ENCODE assay signal across 21 cellular contexts in genomic region chr13:21050288-21051197, GRCh38. TPM values are rescaled to one million over a fixed set of nuclear protein-coding genes. Genes with fewer than 3 reads are reported as not detected.
A peak's percentile ranks its signal among the peaks of the same experiment; 100 is the strongest.
DNase-seq lines count a peak whose midpoint lies in the region; ATAC-seq, FAIRE-seq and TF ChIP-seq lines count a peak whose summit lies in the region.
"Had no signal": no experiment of that assay in that cellular context is flagged by ENCODE, and none has a peak within 500 bp of the region (broad histone marks: within the 10 kb centered on the region; RNA-seq: fewer than 3 reads in every experiment).

No MANE protein-coding gene starts in this region.

- H3K18ac ChIP-seq in trophoblast cell (ENCODE audit: low read length): peak overlapping the region; percentile 7

- POLR2A ChIA-PET in GM12878 (lab: Charles Lee): no interaction called here

- ATAC-seq in HG03432 (IDR thresholded peaks at IDR 0.05; ENCODE audit: unreplicated experiment) (peak; percentile 48), GM12878 (peak; percentile 35)

- TF ChIP-seq RAD21 in GM12878 (IDR thresholded peaks at IDR 0.05; ENCODE audit: insufficient read depth, low read depth, low read length): no peak

- H3K4ac ChIP-seq in trophoblast cell (ENCODE audit: low read depth, low read length): peak overlapping the region; percentile 93

- H3K9me3 ChIP-seq in GM12878 (replicated peaks; ENCODE audit: control insufficient read depth, insufficient read depth, low read length): no peaks in the 10 kb centered on the region
- peaks cover 2% of the 10 kb centered on the region for H3K9me3 ChIP-seq in trophoblast cell (ENCODE audit: insufficient read depth, low read depth, low read length)
- no peaks in the 10 kb centered on the region for H3K9me3 ChIP-seq in esophagus squamous epithelium
- H3K9me3 ChIP-seq: upper lobe of left lung had no signal

- H2BK5ac ChIP-seq in trophoblast cell (ENCODE audit: low read depth, low read length, poor library complexity): no peak overlapping the region

- no peak overlapping the region for H3K23ac ChIP-seq in trophoblast cell (ENCODE audit: low read length)

- no peak overlapping the region for H3K4me2 ChIP-seq in GM12878 (ENCODE audit: control insufficient read depth, insufficient read depth)
- H3K4me2 ChIP-seq in trophoblast cell (ENCODE audit: low read length): no peak overlapping the region
- H3K4me2 ChIP-seq: PC-9 had no signal

- in situ Hi-C loops in GM12878 (cut with MboI): no loop called here

- TF ChIP-seq EP300 in GM12878 (IDR thresholded peaks at IDR 0.05; ENCODE audit: borderline replicate concordance in 1 of 2, control insufficient read depth in 1 of 2, low read depth in 2 of 2, low read length in 2 of 2): no peak

- H3K79me2 ChIP-seq in GM12878 (ENCODE audit: control insufficient read depth, insufficient read depth, low read length) (no peaks in the 10 kb centered on the region), trophoblast cell (ENCODE audit: control insufficient read depth, insufficient read depth, low read length, poor library complexity) (peaks cover 37% of the 10 kb centered on the region)

- 58% methylated on average over 16 of the region's 16 CpGs for WGBS in GM12878 (ENCODE audit: insufficient coverage, insufficient replicate concordance, low lambda C conversion rate, missing lambda C conversion rate)
- WGBS in trophoblast cell (ENCODE audit: extremely low coverage, insufficient coverage, insufficient read length): no CpG with 5 or more reads among the region's 16 CpGs
- WGBS in esophagus squamous epithelium, 2 donors: 79 to 82% methylated on average over 15 to 16 of the region's 16 CpGs

- TF ChIP-seq CTCF in GM12878 (IDR thresholded peaks at IDR 0.05 in 2 of 3, conservative IDR thresholded peaks at IDR 0.05 in 1 of 3; ENCODE audit: control insufficient read depth in 2 of 3, extremely low read depth in 1 of 3, insufficient read depth in 1 of 3, low read depth in 3 of 3, low read length in 3 of 3): no peak
- no peak for TF ChIP-seq CTCF in esophagus squamous epithelium (IDR thresholded peaks at IDR 0.05)

- H3K36me3 ChIP-seq in GM12878 (ENCODE audit: control insufficient read depth in 2 of 2, insufficient read depth in 2 of 2, low read length in 1 of 2) (no peaks in the 10 kb centered on the region), trophoblast cell (ENCODE audit: control insufficient read depth in 1 of 2, insufficient read depth in 2 of 2, low read length in 2 of 2) (peaks cover 17 to 19% of the 10 kb centered on the region in 2 experiments), esophagus squamous epithelium (peaks cover 0 to 5% (median 3%) of the 10 kb centered on the region in 3 donors)

- SMC1A ChIA-PET in GM12878 (lab: Charles Lee; ENCODE audit: uncharacterized antibody, unreplicated experiment): interaction anchor here (1.9 kb wide), 1 partner anchor 13 kb away, joined by 4 read pairs; no protein-coding TSS in a partner anchor

- H2AK5ac ChIP-seq in trophoblast cell (ENCODE audit: low read length): no peak overlapping the region

- BruUV-seq in GM12878 (replicated peaks; lab: Mats Ljungman, UMichigan): no TSS peak

- no peaks in the 10 kb centered on the region; the same call in 1 of the 2 replicates for H3K4me1 ChIP-seq in GM12878 (ENCODE audit: control insufficient read depth, insufficient read depth, low read length)
- peaks cover 14 to 15% of the 10 kb centered on the region in 2 experiments for H3K4me1 ChIP-seq in trophoblast cell (ENCODE audit: control insufficient read depth in 1 of 2, insufficient read depth in 2 of 2, low read length in 2 of 2)
- peaks cover 0 to 71% (median 16%) of the 10 kb centered on the region in 3 donors for H3K4me1 ChIP-seq in esophagus squamous epithelium

- no peaks in the 10 kb centered on the region for H4K20me1 ChIP-seq in GM12878 (ENCODE audit: control insufficient read depth, insufficient read depth)

- no peak overlapping the region for H4K12ac ChIP-seq in trophoblast cell (ENCODE audit: low read depth, low read length)

- H3K4me3 ChIP-seq in GM12878 (no peak overlapping the region), trophoblast cell (ENCODE audit: low read depth, low read length) (no peak overlapping the region), esophagus squamous epithelium (no peak overlapping the region)
- H3K4me3 ChIP-seq: PC-9, upper lobe of left lung had no signal

- H3K79me1 ChIP-seq in trophoblast cell (ENCODE audit: low read length): no peaks in the 10 kb centered on the region

- H4K8ac ChIP-seq in trophoblast cell (ENCODE audit: low read depth, low read length): no peak overlapping the region

- no peak for FAIRE-seq in GM12878 (lab: Jason Lieb, UNC)
- FAIRE-seq: endometrium, H1 had no signal

- H3K27me3 ChIP-seq in GM12878 (replicated peaks in 1 of 2; ENCODE audit: control insufficient read depth in 2 of 2, insufficient read depth in 2 of 2, low read length in 1 of 2) (no peaks in the 10 kb centered on the region), trophoblast cell (ENCODE audit: insufficient read depth, low read length) (no peaks in the 10 kb centered on the region), esophagus squamous epithelium (no peaks in the 10 kb centered on the region)
- H3K27me3 ChIP-seq: upper lobe of left lung had no signal

- DNase-seq in activated naive CD4-positive, alpha-beta T cell treated with Interleukin-2 at 50 U/mL for 16 hours: peak; percentile 11
- no peak for DNase-seq in activated naive CD4-positive, alpha-beta T cell (lab: John Stamatoyannopoulos, UW)
- DNase-seq in GM12878 (ENCODE audit: low read depth, low spot score) (no peak), trophoblast cell (no peak), esophagus squamous epithelium (lab: John Stamatoyannopoulos, UW) (no peak), NCI-H748 treated with DMSO at 0.1 percent for 48 hours (lab: John Stamatoyannopoulos, UW) (no peak), SHP77 (lab: John Stamatoyannopoulos, UW) (no peak)
- DNase-seq: activated CD8-positive, alpha-beta memory T cell treated with anti-CD3 and anti-CD28 coated beads, Interleukin-2, amount 50 U/mL, for 4 hours; activated naive CD8-positive, alpha-beta T cell treated with anti-CD3 and anti-CD28 coated beads, Interleukin-2, amount 10 ng/mL, durations not matched to agents 7 days and 5 days; central memory CD4-positive, alpha-beta T cell; DMS 273 treated with DMSO at 0.1 percent for 48 hours; Kasumi-1; NCI-H2029; NCI-H524 treated with DMSO at 0.1 percent for 48 hours; nucleus accumbens; PC-9; stimulated activated naive CD4-positive, alpha-beta T cell; upper lobe of left lung had no signal

- no peak overlapping the region for H2BK12ac ChIP-seq in trophoblast cell (ENCODE audit: low read length)

- H2AFZ ChIP-seq in GM12878 (ENCODE audit: control insufficient read depth, low read depth, low read length): no peak overlapping the region
- no peak overlapping the region for H2AFZ ChIP-seq in trophoblast cell (ENCODE audit: insufficient read depth, low read length, poor library complexity)
- H2AFZ ChIP-seq: PC-9 had no signal

- TF ChIP-seq POLR2A in GM12878 (IDR thresholded peaks at IDR 0.05; ENCODE audit: low read depth, low read length) (no peak), esophagus squamous epithelium (IDR thresholded peaks at IDR 0.05) (no peak)

- H3K9ac ChIP-seq in GM12878 (ENCODE audit: control insufficient read depth, insufficient read depth, low read length): no peak overlapping the region
- no peak overlapping the region for H3K9ac ChIP-seq in trophoblast cell (ENCODE audit: low read length)

- H4K91ac ChIP-seq in trophoblast cell (ENCODE audit: low read depth, low read length): no peak overlapping the region

- CTCF ChIA-PET in GM12878 (lab: Yijun Ruan, JAX): interaction anchor here (0.6 to 1.5 kb wide), 2 partner anchors 8 to 155 kb away, joined by 5 to 6 read pairs; no protein-coding TSS in a partner anchor

- H2BK120ac ChIP-seq in trophoblast cell (ENCODE audit: insufficient read depth, low read length, poor library complexity): no peak overlapping the region

- no peak overlapping the region for H3K14ac ChIP-seq in trophoblast cell (ENCODE audit: low read length)

- intact Hi-C loops in GM12878 (cut with micrococcal nuclease; ENCODE audit: unreplicated experiment) (no loop called here), esophagus squamous epithelium (cut with DNase I) (no loop called here)

- no peak overlapping the region for H3K27ac ChIP-seq in GM12878 (ENCODE audit: control insufficient read depth, insufficient read depth)
- no peak overlapping the region for H3K27ac ChIP-seq in trophoblast cell (ENCODE audit: low read depth, low read length)
- H3K27ac ChIP-seq in esophagus squamous epithelium: no peak overlapping the region
- H3K27ac ChIP-seq: PC-9 had no signal

- RAD21 ChIA-PET in GM12878 (lab: Charles Lee; ENCODE audit: unreplicated experiment): no interaction called here

RNA-seq across cellular contexts. Expression of gene LATS2, which starts 10.8 kb away (rescaled TPM):
- total RNA-seq in GM12878 (2013; cell fraction: nucleolus; rRNA removed): 6.5 and 8.9 TPM in 2 replicates
- total RNA-seq in GM12878 (2014; rRNA removed) (3.2 and 3.7 TPM in 2 replicates), GM12878 (2014; rRNA removed; fragmentation: Illumina TruSeq; extraction: Trizol) (2.8 and 2.9 TPM in 2 replicates), GM12878 (2021) (7.8 and 9.8 TPM in 2 replicates), esophagus squamous epithelium (10 to 100 TPM in 2 of 4 donors, 1 to 10 TPM in 2; 7.7 to 18.9 (median 10.7) TPM)
- polyA plus RNA-seq in GM12878 (2011; ENCODE audit: low read depth): 1.1 TPM
- polyA plus RNA-seq in GM12878 (2011; rRNA removed) (1.0 TPM in 2 replicates), GM12878 (2014; fragmentation: Illumina TruSeq; extraction: Trizol) (3.3 TPM in 2 replicates), GM12878 (2014; fragmentation: Nextera tagmentation; extraction: Ambion mirVana) (1 to 10 TPM in 1 of 2 experiments, under 1 TPM in 1; 0.90 to 1.1 TPM), GM12878 (2014; rRNA removed) (3.2 and 6.0 TPM in 2 replicates), GM12878 (2016; fragmentation: Nextera tagmentation; extraction: Ambion mirVana) (1 to 10 TPM in 1 of 2 experiments, under 1 TPM in 1; 0.91 to 1.2 TPM)
- 1.0 and 1.5 TPM in 2 replicates for polyA plus RNA-seq in GM12878 (2011; cell fraction: cytosol; rRNA removed)
- polyA plus RNA-seq in GM12878 (2011; cell fraction: nucleus; rRNA removed): 0.88 and 2.0 TPM in 2 replicates
- 1.9 and 2.4 TPM in 2 replicates for polyA plus RNA-seq in GM12878 (2012)
- polyA minus RNA-seq in GM12878 (2011; rRNA and poly(A)+ RNA removed): 1.5 and 1.6 TPM in 2 replicates
- polyA minus RNA-seq in GM12878 (2011; cell fraction: cytosol; rRNA and poly(A)+ RNA removed): 1.1 and 1.2 TPM in 2 replicates
- polyA minus RNA-seq in GM12878 (2011; cell fraction: nucleus; rRNA and poly(A)+ RNA removed): 0.85 and 0.96 TPM in 2 replicates
- 33.1 and 34.6 TPM in 2 replicates for polyA plus RNA-seq in trophoblast cell (2013)
